Comparison of ENCODE assay signal across 1 cellular context in genomic region chr20:64101731-64102621, GRCh38.
TF ChIP-seq lines count a peak whose summit lies in the region.

No MANE protein-coding gene starts in this region.

TF ChIP-seq in HepG2, 621 proteins besides CTCF, POLR2A, EP300 and RAD21 (continued from another document and continues in another):
- TF ChIP-seq, protein P1, sequence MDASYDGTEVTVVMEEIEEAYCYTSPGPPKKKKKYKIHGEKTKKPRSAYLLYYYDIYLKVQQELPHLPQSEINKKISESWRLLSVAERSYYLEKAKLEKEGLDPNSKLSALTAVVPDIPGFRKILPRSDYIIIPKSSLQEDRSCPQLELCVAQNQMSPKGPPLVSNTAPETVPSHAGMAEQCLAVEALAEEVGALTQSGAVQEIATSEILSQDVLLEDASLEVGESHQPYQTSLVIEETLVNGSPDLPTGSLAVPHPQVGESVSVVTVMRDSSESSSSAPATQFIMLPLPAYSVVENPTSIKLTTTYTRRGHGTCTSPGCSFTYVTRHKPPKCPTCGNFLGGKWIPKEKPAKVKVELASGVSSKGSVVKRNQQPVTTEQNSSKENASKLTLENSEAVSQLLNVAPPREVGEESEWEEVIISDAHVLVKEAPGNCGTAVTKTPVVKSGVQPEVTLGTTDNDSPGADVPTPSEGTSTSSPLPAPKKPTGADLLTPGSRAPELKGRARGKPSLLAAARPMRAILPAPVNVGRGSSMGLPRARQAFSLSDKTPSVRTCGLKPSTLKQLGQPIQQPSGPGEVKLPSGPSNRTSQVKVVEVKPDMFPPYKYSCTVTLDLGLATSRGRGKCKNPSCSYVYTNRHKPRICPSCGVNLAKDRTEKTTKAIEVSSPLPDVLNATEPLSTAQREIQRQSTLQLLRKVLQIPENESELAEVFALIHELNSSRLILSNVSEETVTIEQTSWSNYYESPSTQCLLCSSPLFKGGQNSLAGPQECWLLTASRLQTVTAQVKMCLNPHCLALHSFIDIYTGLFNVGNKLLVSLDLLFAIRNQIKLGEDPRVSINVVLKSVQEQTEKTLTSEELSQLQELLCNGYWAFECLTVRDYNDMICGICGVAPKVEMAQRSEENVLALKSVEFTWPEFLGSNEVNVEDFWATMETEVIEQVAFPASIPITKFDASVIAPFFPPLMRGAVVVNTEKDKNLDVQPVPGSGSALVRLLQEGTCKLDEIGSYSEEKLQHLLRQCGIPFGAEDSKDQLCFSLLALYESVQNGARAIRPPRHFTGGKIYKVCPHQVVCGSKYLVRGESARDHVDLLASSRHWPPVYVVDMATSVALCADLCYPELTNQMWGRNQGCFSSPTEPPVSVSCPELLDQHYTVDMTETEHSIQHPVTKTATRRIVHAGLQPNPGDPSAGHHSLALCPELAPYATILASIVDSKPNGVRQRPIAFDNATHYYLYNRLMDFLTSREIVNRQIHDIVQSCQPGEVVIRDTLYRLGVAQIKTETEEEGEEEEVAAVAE (CRISPR knock-in tag; IDR thresholded peaks at IDR 0.05; ENCODE audit: borderline replicate concordance) = no peak
- TF ChIP-seq ZSCAN20 (CRISPR knock-in tag; IDR thresholded peaks at IDR 0.05; ENCODE audit: borderline replicate concordance) (no peak), PHF8 (CRISPR knock-in tag; IDR thresholded peaks at IDR 0.05) (peak; percentile 33; the same call in 1 of the 2 replicates), KLF9 (CRISPR knock-in tag; IDR thresholded peaks at IDR 0.05; ENCODE audit: low read depth) (no peak), NCOA5 (CRISPR knock-in tag; IDR thresholded peaks at IDR 0.05) (no peak), IRF2 (CRISPR knock-in tag; IDR thresholded peaks at IDR 0.05) (no peak), AHR (CRISPR knock-in tag; IDR thresholded peaks at IDR 0.05) (peak; percentile 10; the same call in 1 of the 2 replicates), GABPA (IDR thresholded peaks at IDR 0.05; ENCODE audit: low read depth, low read length) (no peak), GABPA (CRISPR knock-in tag; IDR thresholded peaks at IDR 0.05; ENCODE audit: low read depth) (no peak), HOXD1 (CRISPR knock-in tag; IDR thresholded peaks at IDR 0.05) (no peak), FLYWCH1 (CRISPR knock-in tag; IDR thresholded peaks at IDR 0.05) (no peak), SP140L (CRISPR knock-in tag; IDR thresholded peaks at IDR 0.05; ENCODE audit: borderline replicate concordance) (no peak), TBX3 (IDR thresholded peaks at IDR 0.05; ENCODE audit: borderline replicate concordance) (no peak), ZNF496 (CRISPR knock-in tag; IDR thresholded peaks at IDR 0.05; ENCODE audit: insufficient replicate concordance) (no peak), ZNF317 (CRISPR knock-in tag; IDR thresholded peaks at IDR 0.05) (no peak), ZNF362 (CRISPR knock-in tag; IDR thresholded peaks at IDR 0.05; ENCODE audit: borderline replicate concordance) (no peak), ZNF629 (CRISPR knock-in tag; conservative IDR thresholded peaks at IDR 0.05) (no peak), ZNF549 (CRISPR knock-in tag; IDR thresholded peaks at IDR 0.05) (no peak), ZNF441 (CRISPR knock-in tag; IDR thresholded peaks at IDR 0.05; ENCODE audit: borderline replicate concordance) (no peak), NFATC3 (CRISPR knock-in tag; IDR thresholded peaks at IDR 0.05) (no peak), ZNF350 (CRISPR knock-in tag; IDR thresholded peaks at IDR 0.05; ENCODE audit: borderline replicate concordance, low read depth) (no peak), NFKB2 (CRISPR knock-in tag; IDR thresholded peaks at IDR 0.05; ENCODE audit: borderline replicate concordance) (no peak; the same call in 1 of the 2 replicates), ZFP62 (CRISPR knock-in tag; IDR thresholded peaks at IDR 0.05) (no peak), TFDP1 (CRISPR knock-in tag; IDR thresholded peaks at IDR 0.05; ENCODE audit: borderline replicate concordance) (peak; percentile 32; the same call in 1 of the 2 replicates), SAFB2 (CRISPR knock-in tag; IDR thresholded peaks at IDR 0.05; ENCODE audit: borderline replicate concordance, low read depth) (no peak), HDAC1 (CRISPR knock-in tag; IDR thresholded peaks at IDR 0.05) (peak; percentile 50), RELA (CRISPR knock-in tag; IDR thresholded peaks at IDR 0.05) (no peak), SP5 (CRISPR knock-in tag; IDR thresholded peaks at IDR 0.05; ENCODE audit: borderline replicate concordance, low read depth) (no peak), ZNF232 (CRISPR knock-in tag; IDR thresholded peaks at IDR 0.05; ENCODE audit: borderline replicate concordance) (no peak), PITX1 (CRISPR knock-in tag; IDR thresholded peaks at IDR 0.05) (no peak), ZNF646 (CRISPR knock-in tag; IDR thresholded peaks at IDR 0.05) (peak; percentile 69), ZNF326 (CRISPR knock-in tag; IDR thresholded peaks at IDR 0.05; ENCODE audit: borderline replicate concordance) (no peak), ZNF460 (CRISPR knock-in tag; IDR thresholded peaks at IDR 0.05; ENCODE audit: borderline replicate concordance) (no peak), SMYD3 (CRISPR knock-in tag; IDR thresholded peaks at IDR 0.05) (no peak), ZNF792 (CRISPR knock-in tag; IDR thresholded peaks at IDR 0.05) (no peak), ZSCAN25 (CRISPR knock-in tag; IDR thresholded peaks at IDR 0.05) (no peak)
- TF ChIP-seq, protein P2, sequence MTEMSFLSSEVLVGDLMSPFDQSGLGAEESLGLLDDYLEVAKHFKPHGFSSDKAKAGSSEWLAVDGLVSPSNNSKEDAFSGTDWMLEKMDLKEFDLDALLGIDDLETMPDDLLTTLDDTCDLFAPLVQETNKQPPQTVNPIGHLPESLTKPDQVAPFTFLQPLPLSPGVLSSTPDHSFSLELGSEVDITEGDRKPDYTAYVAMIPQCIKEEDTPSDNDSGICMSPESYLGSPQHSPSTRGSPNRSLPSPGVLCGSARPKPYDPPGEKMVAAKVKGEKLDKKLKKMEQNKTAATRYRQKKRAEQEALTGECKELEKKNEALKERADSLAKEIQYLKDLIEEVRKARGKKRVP (CRISPR knock-in tag; IDR thresholded peaks at IDR 0.05) = no peak
- TF ChIP-seq, protein P3, sequence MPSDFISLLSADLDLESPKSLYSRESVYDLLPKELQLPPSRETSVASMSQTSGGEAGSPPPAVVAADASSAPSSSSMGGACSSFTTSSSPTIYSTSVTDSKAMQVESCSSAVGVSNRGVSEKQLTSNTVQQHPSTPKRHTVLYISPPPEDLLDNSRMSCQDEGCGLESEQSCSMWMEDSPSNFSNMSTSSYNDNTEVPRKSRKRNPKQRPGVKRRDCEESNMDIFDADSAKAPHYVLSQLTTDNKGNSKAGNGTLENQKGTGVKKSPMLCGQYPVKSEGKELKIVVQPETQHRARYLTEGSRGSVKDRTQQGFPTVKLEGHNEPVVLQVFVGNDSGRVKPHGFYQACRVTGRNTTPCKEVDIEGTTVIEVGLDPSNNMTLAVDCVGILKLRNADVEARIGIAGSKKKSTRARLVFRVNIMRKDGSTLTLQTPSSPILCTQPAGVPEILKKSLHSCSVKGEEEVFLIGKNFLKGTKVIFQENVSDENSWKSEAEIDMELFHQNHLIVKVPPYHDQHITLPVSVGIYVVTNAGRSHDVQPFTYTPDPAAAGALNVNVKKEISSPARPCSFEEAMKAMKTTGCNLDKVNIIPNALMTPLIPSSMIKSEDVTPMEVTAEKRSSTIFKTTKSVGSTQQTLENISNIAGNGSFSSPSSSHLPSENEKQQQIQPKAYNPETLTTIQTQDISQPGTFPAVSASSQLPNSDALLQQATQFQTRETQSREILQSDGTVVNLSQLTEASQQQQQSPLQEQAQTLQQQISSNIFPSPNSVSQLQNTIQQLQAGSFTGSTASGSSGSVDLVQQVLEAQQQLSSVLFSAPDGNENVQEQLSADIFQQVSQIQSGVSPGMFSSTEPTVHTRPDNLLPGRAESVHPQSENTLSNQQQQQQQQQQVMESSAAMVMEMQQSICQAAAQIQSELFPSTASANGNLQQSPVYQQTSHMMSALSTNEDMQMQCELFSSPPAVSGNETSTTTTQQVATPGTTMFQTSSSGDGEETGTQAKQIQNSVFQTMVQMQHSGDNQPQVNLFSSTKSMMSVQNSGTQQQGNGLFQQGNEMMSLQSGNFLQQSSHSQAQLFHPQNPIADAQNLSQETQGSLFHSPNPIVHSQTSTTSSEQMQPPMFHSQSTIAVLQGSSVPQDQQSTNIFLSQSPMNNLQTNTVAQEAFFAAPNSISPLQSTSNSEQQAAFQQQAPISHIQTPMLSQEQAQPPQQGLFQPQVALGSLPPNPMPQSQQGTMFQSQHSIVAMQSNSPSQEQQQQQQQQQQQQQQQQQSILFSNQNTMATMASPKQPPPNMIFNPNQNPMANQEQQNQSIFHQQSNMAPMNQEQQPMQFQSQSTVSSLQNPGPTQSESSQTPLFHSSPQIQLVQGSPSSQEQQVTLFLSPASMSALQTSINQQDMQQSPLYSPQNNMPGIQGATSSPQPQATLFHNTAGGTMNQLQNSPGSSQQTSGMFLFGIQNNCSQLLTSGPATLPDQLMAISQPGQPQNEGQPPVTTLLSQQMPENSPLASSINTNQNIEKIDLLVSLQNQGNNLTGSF (CRISPR knock-in tag; IDR thresholded peaks at IDR 0.05) = no peak
- TF ChIP-seq, protein P4, sequence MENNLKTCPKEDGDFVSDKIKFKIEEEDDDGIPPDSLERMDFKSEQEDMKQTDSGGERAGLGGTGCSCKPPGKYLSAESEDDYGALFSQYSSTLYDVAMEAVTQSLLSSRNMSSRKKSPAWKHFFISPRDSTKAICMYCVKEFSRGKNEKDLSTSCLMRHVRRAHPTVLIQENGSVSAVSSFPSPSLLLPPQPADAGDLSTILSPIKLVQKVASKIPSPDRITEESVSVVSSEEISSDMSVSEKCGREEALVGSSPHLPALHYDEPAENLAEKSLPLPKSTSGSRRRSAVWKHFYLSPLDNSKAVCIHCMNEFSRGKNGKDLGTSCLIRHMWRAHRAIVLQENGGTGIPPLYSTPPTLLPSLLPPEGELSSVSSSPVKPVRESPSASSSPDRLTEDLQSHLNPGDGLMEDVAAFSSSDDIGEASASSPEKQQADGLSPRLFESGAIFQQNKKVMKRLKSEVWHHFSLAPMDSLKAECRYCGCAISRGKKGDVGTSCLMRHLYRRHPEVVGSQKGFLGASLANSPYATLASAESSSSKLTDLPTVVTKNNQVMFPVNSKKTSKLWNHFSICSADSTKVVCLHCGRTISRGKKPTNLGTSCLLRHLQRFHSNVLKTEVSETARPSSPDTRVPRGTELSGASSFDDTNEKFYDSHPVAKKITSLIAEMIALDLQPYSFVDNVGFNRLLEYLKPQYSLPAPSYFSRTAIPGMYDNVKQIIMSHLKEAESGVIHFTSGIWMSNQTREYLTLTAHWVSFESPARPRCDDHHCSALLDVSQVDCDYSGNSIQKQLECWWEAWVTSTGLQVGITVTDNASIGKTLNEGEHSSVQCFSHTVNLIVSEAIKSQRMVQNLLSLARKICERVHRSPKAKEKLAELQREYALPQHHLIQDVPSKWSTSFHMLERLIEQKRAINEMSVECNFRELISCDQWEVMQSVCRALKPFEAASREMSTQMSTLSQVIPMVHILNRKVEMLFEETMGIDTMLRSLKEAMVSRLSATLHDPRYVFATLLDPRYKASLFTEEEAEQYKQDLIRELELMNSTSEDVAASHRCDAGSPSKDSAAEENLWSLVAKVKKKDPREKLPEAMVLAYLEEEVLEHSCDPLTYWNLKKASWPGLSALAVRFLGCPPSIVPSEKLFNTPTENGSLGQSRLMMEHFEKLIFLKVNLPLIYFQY (CRISPR knock-in tag; IDR thresholded peaks at IDR 0.05; ENCODE audit: borderline replicate concordance) = peak; percentile 57; the same call in 1 of the 2 replicates
